8 cellular contexts compared by ENCODE assay signal in the genomic region with DNA sequence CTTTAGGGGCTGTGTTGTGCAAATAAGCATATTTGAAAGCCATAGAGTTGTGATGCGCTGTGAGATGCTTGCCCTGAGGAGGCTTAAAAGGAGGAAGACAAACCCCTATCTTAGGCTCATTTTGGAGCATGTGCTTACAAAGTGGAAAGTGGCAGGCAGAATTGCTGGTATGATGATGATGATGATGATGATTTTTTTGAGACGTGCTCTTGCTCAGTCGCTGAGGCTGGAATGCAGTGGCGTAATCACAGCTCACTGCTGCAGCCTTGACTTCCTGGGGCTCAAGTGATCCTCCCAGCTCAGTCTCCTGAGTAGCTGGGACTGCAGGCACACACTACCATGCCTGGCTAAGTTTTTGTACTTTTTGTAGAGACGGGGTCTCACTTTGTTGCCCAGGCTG. TPM values are rescaled to one million over a fixed set of nuclear protein-coding genes. Genes with fewer than 3 reads are reported as not detected.
DNase-seq lines count a peak whose midpoint lies in the region; ATAC-seq, FAIRE-seq and TF ChIP-seq lines count a peak whose summit lies in the region.

No MANE protein-coding gene starts in this region.

- ATAC-seq in WTC11: no peak

- intact Hi-C loops in activated CD4-positive, alpha-beta T cell treated with anti-CD3 and anti-CD28 coated beads, Interleukin-2, amount 10 ng/mL, durations not matched to agents 24 days and 14 days (cut with micrococcal nuclease): no loop called here

- H3K27me3 ChIP-seq in small intestine (ENCODE audit: control insufficient read depth in 2 of 2, insufficient read depth in 2 of 2, low read length in 2 of 2): no peaks in the 10 kb centered on the region
- no peaks in the 10 kb centered on the region for H3K27me3 ChIP-seq in H7 (ENCODE audit: control insufficient read depth, insufficient read depth, low read length)

- H3K27ac Mint-ChIP-seq in activated CD4-positive, alpha-beta T cell treated with anti-CD3 and anti-CD28 coated beads, Interleukin-2, amount 10 ng/mL, durations not matched to agents 24 days and 14 days: peak overlapping the region; percentile 98
- peak overlapping the region; percentile 82 for H3K27ac Mint-ChIP-seq in WTC11

- POLR2A ChIA-PET in WTC11 (lab: Charles Lee): no interaction called here

- WGBS in small intestine, 3 donors: 29 to 30% (median 30%) methylated on average over 5 of the region's 5 CpGs

- CTCF ChIA-PET in WTC11 (lab: Charles Lee): no interaction called here

- H3K36me3 Mint-ChIP-seq in activated CD4-positive, alpha-beta T cell treated with anti-CD3 and anti-CD28 coated beads, Interleukin-2, amount 10 ng/mL, durations not matched to agents 24 days and 14 days (ENCODE audit: low read depth): peaks cover 33% of the 10 kb centered on the region
- peaks cover 25% of the 10 kb centered on the region for H3K36me3 Mint-ChIP-seq in WTC11

- FAIRE-seq in small intestine (lab: Jason Lieb, UNC): no peak

- H3K4me1 Mint-ChIP-seq in activated CD4-positive, alpha-beta T cell treated with anti-CD3 and anti-CD28 coated beads, Interleukin-2, amount 10 ng/mL, durations not matched to agents 24 days and 14 days: peaks cover 39% of the 10 kb centered on the region
- H3K4me1 Mint-ChIP-seq in WTC11: peaks cover 28% of the 10 kb centered on the region

- no peaks in the 10 kb centered on the region for H3K27me3 Mint-ChIP-seq in activated CD4-positive, alpha-beta T cell treated with anti-CD3 and anti-CD28 coated beads, Interleukin-2, amount 10 ng/mL, durations not matched to agents 24 days and 14 days
- H3K27me3 Mint-ChIP-seq in WTC11 (ENCODE audit: low read depth): no peaks in the 10 kb centered on the region

- H3K4me1 ChIP-seq in small intestine (ENCODE audit: control insufficient read depth in 2 of 2, insufficient read depth in 1 of 2, low read depth in 1 of 2, low read length in 1 of 2): peaks cover 6% of the 10 kb centered on the region in 2 donors

- peak overlapping the region; percentile 98 for H3K27ac ChIP-seq in small intestine (ENCODE audit: low read depth in 1 of 2, low read length in 1 of 2)

- H3K4me3 ChIP-seq in fibroblast of the aortic adventitia (ENCODE audit: low read depth, low read length) (peak overlapping the region; percentile 69), small intestine (ENCODE audit: low read depth in 1 of 2, low read length in 2 of 2) (peak overlapping the region in 1 of 2 donors; percentile 90), H7 (ENCODE audit: insufficient read depth, low read depth, low read length) (no peak overlapping the region; the same call in 1 of the 2 replicates)

- no peaks in the 10 kb centered on the region for H3K9me3 Mint-ChIP-seq in activated CD4-positive, alpha-beta T cell treated with anti-CD3 and anti-CD28 coated beads, Interleukin-2, amount 10 ng/mL, durations not matched to agents 24 days and 14 days
- no peaks in the 10 kb centered on the region for H3K9me3 Mint-ChIP-seq in WTC11

- DNase-seq in activated CD4-positive, alpha-beta T cell treated with anti-CD3 and anti-CD28 coated beads, Interleukin-2, amount 10 ng/mL, durations not matched to agents 24 days and 14 days: peak; percentile 65
- DNase-seq in activated CD4-positive, alpha-beta T cell treated with anti-CD3 and anti-CD28 coated beads for 1 hour: no peak
- DNase-seq in WTC11 (ENCODE audit: low spot score) (no peak), fibroblast of the aortic adventitia (ENCODE audit: low read depth) (peak; percentile 57), small intestine (peak; percentile 34), occipital lobe (lab: John Stamatoyannopoulos, UW) (no peak), H7 (no peak), RPMI8226 (no peak)

- H3K36me3 ChIP-seq in small intestine (ENCODE audit: control insufficient read depth in 2 of 2, insufficient read depth in 2 of 2, low read length in 2 of 2) (peaks cover 1 to 2% of the 10 kb centered on the region in 2 donors), H7 (replicated peaks; ENCODE audit: control insufficient read depth, insufficient read depth, low read length) (peaks cover 4% of the 10 kb centered on the region)

- TF ChIP-seq CTCF in WTC11 (IDR thresholded peaks at IDR 0.05) (no peak), fibroblast of the aortic adventitia (IDR thresholded peaks at IDR 0.05; ENCODE audit: insufficient read depth, low read length) (no peak)

- peak overlapping the region; percentile 100 for H3K4me3 Mint-ChIP-seq in activated CD4-positive, alpha-beta T cell treated with anti-CD3 and anti-CD28 coated beads, Interleukin-2, amount 10 ng/mL, durations not matched to agents 24 days and 14 days
- peak overlapping the region; percentile 92 for H3K4me3 Mint-ChIP-seq in WTC11

- no peaks in the 10 kb centered on the region for H3K9me3 ChIP-seq in small intestine (ENCODE audit: control insufficient read depth, low read depth)

TF ChIP-seq in WTC11, 78 proteins besides CTCF, POLR2A, EP300 and RAD21:
- TF ChIP-seq, protein P1, sequence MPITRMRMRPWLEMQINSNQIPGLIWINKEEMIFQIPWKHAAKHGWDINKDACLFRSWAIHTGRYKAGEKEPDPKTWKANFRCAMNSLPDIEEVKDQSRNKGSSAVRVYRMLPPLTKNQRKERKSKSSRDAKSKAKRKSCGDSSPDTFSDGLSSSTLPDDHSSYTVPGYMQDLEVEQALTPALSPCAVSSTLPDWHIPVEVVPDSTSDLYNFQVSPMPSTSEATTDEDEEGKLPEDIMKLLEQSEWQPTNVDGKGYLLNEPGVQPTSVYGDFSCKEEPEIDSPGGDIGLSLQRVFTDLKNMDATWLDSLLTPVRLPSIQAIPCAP (CRISPR knock-in tag; IDR thresholded peaks at IDR 0.05): no peak
- peak; percentile 52; the same call in 1 of the 2 replicates for TF ChIP-seq ZNF121 (CRISPR knock-in tag; IDR thresholded peaks at IDR 0.05)
- no peak for TF ChIP-seq ZNF263 (CRISPR knock-in tag; IDR thresholded peaks at IDR 0.05; ENCODE audit: low read depth)

RNA-seq across cellular contexts. Expression of gene CNOT8, which starts 1.7 kb away (rescaled TPM):
- total RNA-seq in activated CD4-positive, alpha-beta T cell treated with anti-CD3 and anti-CD28 coated beads, Interleukin-2, amount 10 ng/mL, durations not matched to agents 24 days and 14 days: 52.7 and 57.4 TPM in 2 replicates
- 51.7 to 58.6 TPM (median 54.4 TPM) in 3 replicates for total RNA-seq in WTC11 (2021)
- 37.0 and 38.8 TPM in 2 replicates for total RNA-seq in fibroblast of the aortic adventitia (ENCODE audit: low replicate concordance)
- polyA plus RNA-seq in small intestine: 10 to 100 TPM; 43.5 to 54.1 (median 46.1) TPM
- total RNA-seq in occipital lobe: 139 TPM
- total RNA-seq in H7 (2014; rRNA removed; shearing (Covaris generic)): 63.3 and 96.3 TPM in 2 replicates

RNA-seq across cellular contexts. Expression of gene FAXDC2, which starts 9.7 kb away (rescaled TPM):
- total RNA-seq in activated CD4-positive, alpha-beta T cell treated with anti-CD3 and anti-CD28 coated beads, Interleukin-2, amount 10 ng/mL, durations not matched to agents 24 days and 14 days: not detected in 2 replicates
- 3.9 to 6.0 TPM (median 5.5 TPM) in 3 replicates for total RNA-seq in WTC11 (2021)
- 9.8 and 17.4 TPM in 2 replicates for total RNA-seq in fibroblast of the aortic adventitia (ENCODE audit: low replicate concordance)
- polyA plus RNA-seq in small intestine: 10 to 100 TPM; 10.8 to 17.0 (median 13.2) TPM
- 7.2 TPM for total RNA-seq in occipital lobe
- total RNA-seq in H7 (2014; rRNA removed; shearing (Covaris generic)): 2.6 and 9.6 TPM in 2 replicates

Comparison
In these comparisons a context has a peak if more than half of its experiments do, and no peak if none do; other contexts are left out.
1. DNase-seq: peak in activated CD4-positive, alpha-beta T cell treated with anti-CD3 and anti-CD28 coated beads, Interleukin-2, amount 10 ng/mL, durations not matched to agents 24 days and 14 days (single experiment), fibroblast of the aortic adventitia (single experiment) and small intestine (single experiment); none in activated CD4-positive, alpha-beta T cell treated with anti-CD3 and anti-CD28 coated beads for 1 hour (single experiment), WTC11 (single experiment), occipital lobe (single experiment), H7 (single experiment) and RPMI8226 (single experiment).